28 cellular contexts compared by ENCODE assay signal in genomic region chr3:127235706-127236105, GRCh38. TPM values are rescaled to one million over a fixed set of nuclear protein-coding genes. Genes with fewer than 3 reads are reported as not detected.
"Had no signal": no experiment of that assay in that cellular context is flagged by ENCODE, and none has a peak within 500 bp of the region (broad histone marks: within the 10 kb centered on the region; RNA-seq: fewer than 3 reads in every experiment).

No MANE protein-coding gene starts in this region.

- H3K36me3 ChIP-seq: stomach, suprapubic skin, thoracic aorta, thyroid gland, tibial artery, tibial nerve, transverse colon, upper lobe of left lung, upper lobe of right lung, uterus, vagina had no signal

- H3K4me1 ChIP-seq: stomach, suprapubic skin, testis, thyroid gland, tibial artery, tibial nerve, transverse colon, upper lobe of left lung, upper lobe of right lung, uterus, vagina had no signal

- H3K27me3 ChIP-seq: testis, thyroid gland, tibial nerve, upper lobe of left lung, uterus, vagina had no signal

- DNase-seq: stimulated activated CD4-positive, alpha-beta T cell treated with anti-CD3 and anti-CD28 coated beads, Interleukin-2, amount 100 ng/mL, for 48 hours; stimulated activated CD4-positive, alpha-beta T cell treated with anti-CD3 and anti-CD28 coated beads, Interleukin-4, amount 100 ng/mL, for 1 hour; stimulated activated CD4-positive, alpha-beta T cell treated with anti-CD3 and anti-CD28 coated beads, Interleukin-4, amount 100 ng/mL, for 24 hours; stimulated activated CD4-positive, alpha-beta T cell treated with anti-CD3 and anti-CD28 coated beads, Interleukin-4, amount 100 ng/mL, for 4 hours; stimulated activated CD8-positive, alpha-beta memory T cell treated with anti-CD3 and anti-CD28 coated beads, Interleukin-4, amount 100 ng/mL, for 48 hours; stimulated activated naive B cell treated with anti-CD40 and anti-IgM and Interleukin-4, amounts not matched to agents 10 μg/mL and 1 μg/mL and 100 μg/mL, for 72 hours; stimulated activated naive CD4-positive, alpha-beta T cell; stimulated activated naive CD4-positive, alpha-beta T cell treated with Interleukin-2 at 50 U/mL for 16 hours; stimulated activated naive CD8-positive, alpha-beta T cell treated with anti-CD3 and anti-CD28 coated beads, Interleukin-15, amount 100 ng/mL, for 72 hours; stimulated activated naive CD8-positive, alpha-beta T cell treated with anti-CD3 and anti-CD28 coated beads, Interleukin-15, Interleukin-2, amounts not matched to agents 100 U/mL and 50 U/mL, for 24 hours; stomach; substantia nigra; testis; thyroid gland; tibial artery; transverse colon; trophoblast cell; upper lobe of left lung; upper lobe of right lung; uterus had no signal

- H3K4me3 ChIP-seq: stomach, suprapubic skin, testis, thoracic aorta, thyroid gland, tibial artery, tibial nerve, transverse colon, upper lobe of left lung, upper lobe of right lung, uterus, vagina had no signal

- H3K9me3 ChIP-seq: suprapubic skin, testis, thyroid gland, upper lobe of right lung, uterus, vagina had no signal

- H3K27ac ChIP-seq: stomach, suprapubic skin, testis, thoracic aorta, thyroid gland, tibial artery, tibial nerve, transverse colon, upper lobe of left lung, upper lobe of right lung, uterus, vagina had no signal

RNA-seq across cellular contexts. Expression of gene PRR23E, which starts 42.8 kb away (rescaled TPM):
- total RNA-seq: stomach, subcutaneous adipose tissue, suprapubic skin, temporal lobe, thoracic aorta, thyroid gland, tibial nerve, transverse colon, upper lobe of left lung, upper lobe of right lung, ureter, urinary bladder, uterus, vagina had no signal

RNA-seq across cellular contexts. Expression of gene PRR20G, which starts 52.1 kb away (rescaled TPM):
- total RNA-seq: stomach, subcutaneous adipose tissue, suprapubic skin, temporal lobe, thoracic aorta, thyroid gland, tibial nerve, transverse colon, upper lobe of left lung, upper lobe of right lung, ureter, urinary bladder, uterus, vagina had no signal
